ENCODE assay signal across 8 cellular contexts in the genomic region with DNA sequence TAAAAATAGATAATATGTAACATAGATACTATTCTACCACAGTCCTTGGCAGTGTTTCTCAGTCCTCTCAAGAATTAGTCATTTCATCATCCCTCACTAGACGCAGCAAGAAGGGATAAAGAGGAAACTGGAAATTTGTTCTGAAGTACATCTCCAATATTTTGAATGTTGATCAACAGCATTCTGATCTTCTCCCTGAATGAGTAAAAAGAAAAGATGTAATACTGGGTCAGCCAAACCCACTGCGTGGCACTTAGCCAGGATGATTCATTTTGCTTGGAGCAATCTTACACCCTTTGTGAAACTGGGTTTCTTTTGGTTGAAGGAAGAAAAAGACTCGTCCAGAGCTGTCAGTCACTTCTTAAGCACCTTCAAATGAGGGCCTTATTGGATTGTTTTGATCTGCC.
A peak's percentile ranks its signal among the peaks of the same experiment; 100 is the strongest.
DNase-seq lines count a peak whose midpoint lies in the region; ATAC-seq and TF ChIP-seq lines count a peak whose summit lies in the region.

No MANE protein-coding gene starts in this region.

- H3K4me3 ChIP-seq in adipocyte (ENCODE audit: low read length): peak overlapping the region; percentile 8

- no peak for ATAC-seq in GM18505 (IDR thresholded peaks at IDR 0.05; ENCODE audit: unreplicated experiment)

- TF ChIP-seq POLR2A in GM18505 (IDR thresholded peaks at IDR 0.05; ENCODE audit: borderline replicate concordance, extremely low read depth, insufficient read depth, insufficient read length): no peak

- H3K4me1 ChIP-seq in adipocyte (ENCODE audit: control insufficient read depth, insufficient read depth, low read length): peaks cover 16% of the 10 kb centered on the region

- no peaks in the 10 kb centered on the region for H3K27me3 ChIP-seq in adipocyte (replicated peaks; ENCODE audit: control insufficient read depth, insufficient read depth, low read length)

- H3K36me3 ChIP-seq in adipocyte (ENCODE audit: control insufficient read depth, insufficient read depth, low read length, severe bottlenecking): peaks cover 5% of the 10 kb centered on the region

- DNase-seq in stimulated activated naive CD4-positive, alpha-beta T cell treated with Interleukin-2 at 50 U/mL for 16 hours (lab: John Stamatoyannopoulos, UW): peak; percentile 40
- no peak for DNase-seq in stimulated activated naive CD4-positive, alpha-beta T cell (lab: John Stamatoyannopoulos, UW)
- DNase-seq in LoVo (ENCODE audit: low spot score) (peak; percentile 70), adipocyte (ENCODE audit: low read depth) (peak; percentile 95), inferior parietal cortex (ENCODE audit: extremely low spot score) (peak; percentile 61), NCI-H2227 (lab: John Stamatoyannopoulos, UW; ENCODE audit: unreplicated experiment) (no peak)
- peak; percentile 57 to 62 (median 59) for DNase-seq in stimulated activated CD4-positive, alpha-beta T cell treated with anti-CD3 and anti-CD28 coated beads, TNF-alpha, amount 100 ng/mL, for 48 hours (ENCODE audit: low read depth in 3 of 3)

- no peaks in the 10 kb centered on the region for H3K9me3 ChIP-seq in adipocyte (ENCODE audit: control insufficient read depth, low read length)

- H3K9ac ChIP-seq in adipocyte (ENCODE audit: low read length): no peak overlapping the region

Comparison
In these comparisons a context has a peak if more than half of its experiments do, and no peak if none do; other contexts are left out.
1. DNase-seq: peak in stimulated activated naive CD4-positive, alpha-beta T cell treated with Interleukin-2 at 50 U/mL for 16 hours (single experiment), LoVo (single experiment), adipocyte (single experiment), inferior parietal cortex (single experiment) and stimulated activated CD4-positive, alpha-beta T cell treated with anti-CD3 and anti-CD28 coated beads, TNF-alpha, amount 100 ng/mL, for 48 hours (3 of 3); none in stimulated activated naive CD4-positive, alpha-beta T cell (0 of 6) and NCI-H2227 (single experiment).